1 cellular context compared by ENCODE assay signal in genomic region chr2:64454316-64455030, GRCh38.
TF ChIP-seq lines count a peak whose summit lies in the region.

No MANE protein-coding gene starts in this region.

TF ChIP-seq in HepG2, 621 proteins besides CTCF, POLR2A, EP300 and RAD21 (continued from another document and continues in another):
- TF ChIP-seq ZNF260 (CRISPR knock-in tag; IDR thresholded peaks at IDR 0.05; ENCODE audit: borderline replicate concordance, low read depth): no peak
- TF ChIP-seq ZNF75D (CRISPR knock-in tag; IDR thresholded peaks at IDR 0.05; ENCODE audit: borderline replicate concordance): no peak
- peak; percentile 87; the same call in 1 of the 2 replicates for TF ChIP-seq NFATC3 (CRISPR knock-in tag; IDR thresholded peaks at IDR 0.05)
- TF ChIP-seq, protein P1, sequence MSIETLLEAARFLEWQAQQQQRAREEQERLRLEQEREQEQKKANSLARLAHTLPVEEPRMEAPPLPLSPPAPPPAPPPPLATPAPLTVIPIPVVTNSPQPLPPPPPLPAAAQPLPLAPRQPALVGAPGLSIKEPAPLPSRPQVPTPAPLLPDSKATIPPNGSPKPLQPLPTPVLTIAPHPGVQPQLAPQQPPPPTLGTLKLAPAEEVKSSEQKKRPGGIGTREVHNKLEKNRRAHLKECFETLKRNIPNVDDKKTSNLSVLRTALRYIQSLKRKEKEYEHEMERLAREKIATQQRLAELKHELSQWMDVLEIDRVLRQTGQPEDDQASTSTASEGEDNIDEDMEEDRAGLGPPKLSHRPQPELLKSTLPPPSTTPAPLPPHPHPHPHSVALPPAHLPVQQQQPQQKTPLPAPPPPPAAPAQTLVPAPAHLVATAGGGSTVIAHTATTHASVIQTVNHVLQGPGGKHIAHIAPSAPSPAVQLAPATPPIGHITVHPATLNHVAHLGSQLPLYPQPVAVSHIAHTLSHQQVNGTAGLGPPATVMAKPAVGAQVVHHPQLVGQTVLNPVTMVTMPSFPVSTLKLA (IDR thresholded peaks at IDR 0.05): no peak
- TF ChIP-seq, protein P2, sequence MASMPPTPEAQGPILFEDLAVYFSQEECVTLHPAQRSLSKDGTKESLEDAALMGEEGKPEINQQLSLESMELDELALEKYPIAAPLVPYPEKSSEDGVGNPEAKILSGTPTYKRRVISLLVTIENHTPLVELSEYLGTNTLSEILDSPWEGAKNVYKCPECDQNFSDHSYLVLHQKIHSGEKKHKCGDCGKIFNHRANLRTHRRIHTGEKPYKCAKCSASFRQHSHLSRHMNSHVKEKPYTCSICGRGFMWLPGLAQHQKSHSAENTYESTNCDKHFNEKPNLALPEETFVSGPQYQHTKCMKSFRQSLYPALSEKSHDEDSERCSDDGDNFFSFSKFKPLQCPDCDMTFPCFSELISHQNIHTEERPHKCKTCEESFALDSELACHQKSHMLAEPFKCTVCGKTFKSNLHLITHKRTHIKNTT (CRISPR knock-in tag; IDR thresholded peaks at IDR 0.05): no peak
- TF ChIP-seq MXD1 (CRISPR knock-in tag; IDR thresholded peaks at IDR 0.05): peak; percentile 72; the same call in 1 of the 2 replicates
- no peak for TF ChIP-seq ZMYM4 (CRISPR knock-in tag; IDR thresholded peaks at IDR 0.05)
- peak; percentile 4 to 67; a peak in 2 of 4 replicates for TF ChIP-seq HMGXB4 (CRISPR knock-in tag; IDR thresholded peaks at IDR 0.05; ENCODE audit: borderline replicate concordance in 1 of 2, low read depth in 1 of 2)
- TF ChIP-seq, protein P3, sequence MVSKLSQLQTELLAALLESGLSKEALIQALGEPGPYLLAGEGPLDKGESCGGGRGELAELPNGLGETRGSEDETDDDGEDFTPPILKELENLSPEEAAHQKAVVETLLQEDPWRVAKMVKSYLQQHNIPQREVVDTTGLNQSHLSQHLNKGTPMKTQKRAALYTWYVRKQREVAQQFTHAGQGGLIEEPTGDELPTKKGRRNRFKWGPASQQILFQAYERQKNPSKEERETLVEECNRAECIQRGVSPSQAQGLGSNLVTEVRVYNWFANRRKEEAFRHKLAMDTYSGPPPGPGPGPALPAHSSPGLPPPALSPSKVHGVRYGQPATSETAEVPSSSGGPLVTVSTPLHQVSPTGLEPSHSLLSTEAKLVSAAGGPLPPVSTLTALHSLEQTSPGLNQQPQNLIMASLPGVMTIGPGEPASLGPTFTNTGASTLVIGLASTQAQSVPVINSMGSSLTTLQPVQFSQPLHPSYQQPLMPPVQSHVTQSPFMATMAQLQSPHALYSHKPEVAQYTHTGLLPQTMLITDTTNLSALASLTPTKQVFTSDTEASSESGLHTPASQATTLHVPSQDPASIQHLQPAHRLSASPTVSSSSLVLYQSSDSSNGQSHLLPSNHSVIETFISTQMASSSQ (IDR thresholded peaks at IDR 0.05; ENCODE audit: low read depth): no peak
- TF ChIP-seq, protein P3 (CRISPR knock-in tag; IDR thresholded peaks at IDR 0.05; ENCODE audit: borderline replicate concordance): no peak; the same call in 1 of the 2 replicates
- TF ChIP-seq ZNF382 (CRISPR knock-in tag; IDR thresholded peaks at IDR 0.05; ENCODE audit: borderline replicate concordance): no peak
- TF ChIP-seq RFXAP (CRISPR knock-in tag; IDR thresholded peaks at IDR 0.05; ENCODE audit: borderline replicate concordance): no peak
- no peak for TF ChIP-seq ZKSCAN8 (CRISPR knock-in tag; IDR thresholded peaks at IDR 0.05; ENCODE audit: borderline replicate concordance)
- peak; percentile 10; the same call in 1 of the 2 replicates for TF ChIP-seq NKX3-1 (CRISPR knock-in tag; IDR thresholded peaks at IDR 0.05)
- no peak for TF ChIP-seq ZIK1 (CRISPR knock-in tag; IDR thresholded peaks at IDR 0.05; ENCODE audit: borderline replicate concordance, low read depth)
- TF ChIP-seq SMAD1 (CRISPR knock-in tag; IDR thresholded peaks at IDR 0.05; ENCODE audit: borderline replicate concordance, low read depth): peak; percentile 83; the same call in 1 of the 2 replicates
- no peak for TF ChIP-seq ZNF781 (CRISPR knock-in tag; IDR thresholded peaks at IDR 0.05; ENCODE audit: borderline replicate concordance, not compliant biosample characterization)
- TF ChIP-seq ZNF280B (CRISPR knock-in tag; IDR thresholded peaks at IDR 0.05; ENCODE audit: borderline replicate concordance): peak; percentile 84
- peak; percentile 50 for TF ChIP-seq XRCC5 (optimal IDR thresholded peaks at IDR 0.05; ENCODE audit: low read length)
- no peak for TF ChIP-seq ZNF24 (IDR thresholded peaks at IDR 0.05)
- TF ChIP-seq ZBTB7A (CRISPR knock-in tag; IDR thresholded peaks at IDR 0.05): no peak
- TF ChIP-seq ZNF709 (CRISPR knock-in tag; IDR thresholded peaks at IDR 0.05): peak; percentile 85; the same call in 1 of the 2 replicates
- TF ChIP-seq, protein P4, sequence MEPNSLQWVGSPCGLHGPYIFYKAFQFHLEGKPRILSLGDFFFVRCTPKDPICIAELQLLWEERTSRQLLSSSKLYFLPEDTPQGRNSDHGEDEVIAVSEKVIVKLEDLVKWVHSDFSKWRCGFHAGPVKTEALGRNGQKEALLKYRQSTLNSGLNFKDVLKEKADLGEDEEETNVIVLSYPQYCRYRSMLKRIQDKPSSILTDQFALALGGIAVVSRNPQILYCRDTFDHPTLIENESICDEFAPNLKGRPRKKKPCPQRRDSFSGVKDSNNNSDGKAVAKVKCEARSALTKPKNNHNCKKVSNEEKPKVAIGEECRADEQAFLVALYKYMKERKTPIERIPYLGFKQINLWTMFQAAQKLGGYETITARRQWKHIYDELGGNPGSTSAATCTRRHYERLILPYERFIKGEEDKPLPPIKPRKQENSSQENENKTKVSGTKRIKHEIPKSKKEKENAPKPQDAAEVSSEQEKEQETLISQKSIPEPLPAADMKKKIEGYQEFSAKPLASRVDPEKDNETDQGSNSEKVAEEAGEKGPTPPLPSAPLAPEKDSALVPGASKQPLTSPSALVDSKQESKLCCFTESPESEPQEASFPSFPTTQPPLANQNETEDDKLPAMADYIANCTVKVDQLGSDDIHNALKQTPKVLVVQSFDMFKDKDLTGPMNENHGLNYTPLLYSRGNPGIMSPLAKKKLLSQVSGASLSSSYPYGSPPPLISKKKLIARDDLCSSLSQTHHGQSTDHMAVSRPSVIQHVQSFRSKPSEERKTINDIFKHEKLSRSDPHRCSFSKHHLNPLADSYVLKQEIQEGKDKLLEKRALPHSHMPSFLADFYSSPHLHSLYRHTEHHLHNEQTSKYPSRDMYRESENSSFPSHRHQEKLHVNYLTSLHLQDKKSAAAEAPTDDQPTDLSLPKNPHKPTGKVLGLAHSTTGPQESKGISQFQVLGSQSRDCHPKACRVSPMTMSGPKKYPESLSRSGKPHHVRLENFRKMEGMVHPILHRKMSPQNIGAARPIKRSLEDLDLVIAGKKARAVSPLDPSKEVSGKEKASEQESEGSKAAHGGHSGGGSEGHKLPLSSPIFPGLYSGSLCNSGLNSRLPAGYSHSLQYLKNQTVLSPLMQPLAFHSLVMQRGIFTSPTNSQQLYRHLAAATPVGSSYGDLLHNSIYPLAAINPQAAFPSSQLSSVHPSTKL (CRISPR knock-in tag; IDR thresholded peaks at IDR 0.05): peak; percentile 39; the same call in 1 of the 2 replicates
- TF ChIP-seq USF2 (IDR thresholded peaks at IDR 0.05; ENCODE audit: low read depth, low read length): no peak
- TF ChIP-seq USF2 (CRISPR knock-in tag; IDR thresholded peaks at IDR 0.05; ENCODE audit: borderline replicate concordance): no peak
- no peak for TF ChIP-seq KLF12 (CRISPR knock-in tag; IDR thresholded peaks at IDR 0.05; ENCODE audit: borderline replicate concordance)
- no peak for TF ChIP-seq ZNF7 (CRISPR knock-in tag; IDR thresholded peaks at IDR 0.05)
- TF ChIP-seq FOXP1 (IDR thresholded peaks at IDR 0.05): no peak
- no peak for TF ChIP-seq FOXP1 (CRISPR knock-in tag; IDR thresholded peaks at IDR 0.05)
- TF ChIP-seq ZNF256 (CRISPR knock-in tag; conservative IDR thresholded peaks at IDR 0.05): no peak
- TF ChIP-seq IKZF1 (IDR thresholded peaks at IDR 0.05): no peak
- peak; percentile 59 for TF ChIP-seq SALL1 (CRISPR knock-in tag; IDR thresholded peaks at IDR 0.05)
- no peak for TF ChIP-seq ZBTB26 (CRISPR knock-in tag; IDR thresholded peaks at IDR 0.05; ENCODE audit: borderline replicate concordance)
- no peak for TF ChIP-seq POLR2AphosphoS5 (IDR thresholded peaks at IDR 0.05; ENCODE audit: low read depth, low read length)
- peak; percentile 31; the same call in 1 of the 2 replicates for TF ChIP-seq ZNF768 (CRISPR knock-in tag; IDR thresholded peaks at IDR 0.05)
- TF ChIP-seq CHD4 (IDR thresholded peaks at IDR 0.05; ENCODE audit: borderline replicate concordance, low read length): no peak
- 0 out of 2 replicates have a peak, but pooled peaks have one; percentile 54 for TF ChIP-seq ZNF20 (CRISPR knock-in tag; IDR thresholded peaks at IDR 0.05)
- TF ChIP-seq ZNF660 (CRISPR knock-in tag; IDR thresholded peaks at IDR 0.05; ENCODE audit: borderline replicate concordance, low read depth): no peak
- TF ChIP-seq ZNF678 (CRISPR knock-in tag; IDR thresholded peaks at IDR 0.05): no peak
- TF ChIP-seq ZFP82 (CRISPR knock-in tag; IDR thresholded peaks at IDR 0.05; ENCODE audit: borderline replicate concordance): no peak; the same call in 1 of the 2 replicates
- TF ChIP-seq HHEX (CRISPR knock-in tag; IDR thresholded peaks at IDR 0.05): no peak
- TF ChIP-seq, protein P5, sequence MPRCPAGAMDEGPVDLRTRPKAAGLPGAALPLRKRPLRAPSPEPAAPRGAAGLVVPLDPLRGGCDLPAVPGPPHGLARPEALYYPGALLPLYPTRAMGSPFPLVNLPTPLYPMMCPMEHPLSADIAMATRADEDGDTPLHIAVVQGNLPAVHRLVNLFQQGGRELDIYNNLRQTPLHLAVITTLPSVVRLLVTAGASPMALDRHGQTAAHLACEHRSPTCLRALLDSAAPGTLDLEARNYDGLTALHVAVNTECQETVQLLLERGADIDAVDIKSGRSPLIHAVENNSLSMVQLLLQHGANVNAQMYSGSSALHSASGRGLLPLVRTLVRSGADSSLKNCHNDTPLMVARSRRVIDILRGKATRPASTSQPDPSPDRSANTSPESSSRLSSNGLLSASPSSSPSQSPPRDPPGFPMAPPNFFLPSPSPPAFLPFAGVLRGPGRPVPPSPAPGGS (CRISPR knock-in tag; IDR thresholded peaks at IDR 0.05): peak; percentile 78
